ENCODE assay signal across 2 cellular contexts in genomic region chr13:111461445-111462149, GRCh38.
TF ChIP-seq lines count a peak whose summit lies in the region.

No MANE protein-coding gene starts in this region.

TF ChIP-seq in A549, 52 proteins besides CTCF, POLR2A, EP300 and RAD21:
- TF ChIP-seq GATA3 (IDR thresholded peaks at IDR 0.05; ENCODE audit: borderline replicate concordance) (no peak), HOXB13 (CRISPR knock-in tag; IDR thresholded peaks at IDR 0.05; ENCODE audit: low read depth) (no peak), SREBF2 (IDR thresholded peaks at IDR 0.05) (no peak), ZSCAN20 (CRISPR knock-in tag; IDR thresholded peaks at IDR 0.05) (no peak), CEBPB (IDR thresholded peaks at IDR 0.05) (no peak), EHF (CRISPR knock-in tag; IDR thresholded peaks at IDR 0.05) (no peak), RFX5 (IDR thresholded peaks at IDR 0.05) (no peak)

TF ChIP-seq in H1, 55 proteins besides CTCF, POLR2A, EP300 and RAD21:
- TF ChIP-seq GABPA (IDR thresholded peaks at IDR 0.05; ENCODE audit: borderline replicate concordance, insufficient read depth, low read length), result no peak
- TF ChIP-seq SP1 (IDR thresholded peaks at IDR 0.05; ENCODE audit: low read depth, low read length), result no peak
- TF ChIP-seq NRF1 (IDR thresholded peaks at IDR 0.05; ENCODE audit: low read depth, low read length), result no peak
- TF ChIP-seq HDAC6 (IDR thresholded peaks at IDR 0.05; ENCODE audit: low read depth, low read length), result no peak
- no peak for TF ChIP-seq TBP (IDR thresholded peaks at IDR 0.05; ENCODE audit: low read depth, low read length)
- TF ChIP-seq KDM4A (IDR thresholded peaks at IDR 0.05; ENCODE audit: low read depth, low read length, severe bottlenecking), result no peak
- no peak for TF ChIP-seq TAF7 (optimal IDR thresholded peaks at IDR 0.05; ENCODE audit: borderline replicate concordance, low read depth, low read length)
- TF ChIP-seq BCL11A (IDR thresholded peaks at IDR 0.05; ENCODE audit: low read depth in 2 of 2, low read length in 2 of 2), result no peak
- no peak for TF ChIP-seq MAFK (IDR thresholded peaks at IDR 0.05; ENCODE audit: low read depth, low read length)
- no peak for TF ChIP-seq PHF8 (conservative IDR thresholded peaks at IDR 0.05; ENCODE audit: low read depth, low read length)
